ENCODE assay signal across 1 cellular context in genomic region chr20:25000268-25000801, GRCh38.
A peak's percentile ranks its signal among the peaks of the same experiment; 100 is the strongest.
TF ChIP-seq lines count a peak whose summit lies in the region.

No MANE protein-coding gene starts in this region.

TF ChIP-seq in HEK293, 187 proteins besides CTCF, POLR2A, EP300 and RAD21 (continued from another document):
- peak; percentile 20; the same call in 1 of the 2 replicates for TF ChIP-seq ZNF394 (tag by site-specific recombination; IDR thresholded peaks at IDR 0.05; ENCODE audit: borderline replicate concordance)
- TF ChIP-seq ZNF785 (tag by site-specific recombination; IDR thresholded peaks at IDR 0.05): no peak
- peak; percentile 59; the same call in 1 of the 2 replicates for TF ChIP-seq ZNF692 (tag by site-specific recombination; IDR thresholded peaks at IDR 0.05)
- TF ChIP-seq HOXA7 (CRISPR knock-in tag; IDR thresholded peaks at IDR 0.05; ENCODE audit: borderline replicate concordance): no peak
- TF ChIP-seq ZNF266 (tag by site-specific recombination; IDR thresholded peaks at IDR 0.05; ENCODE audit: low read depth): no peak
- TF ChIP-seq PATZ1 (tag by site-specific recombination; IDR thresholded peaks at IDR 0.05): no peak
- TF ChIP-seq ZNF623 (tag by site-specific recombination; IDR thresholded peaks at IDR 0.05): no peak
- TF ChIP-seq ZNF518A (tag by site-specific recombination; conservative IDR thresholded peaks at IDR 0.05; ENCODE audit: low read depth): no peak
- TF ChIP-seq ZNF513 (tag by site-specific recombination; IDR thresholded peaks at IDR 0.05): no peak
- TF ChIP-seq ZNF335 (tag by site-specific recombination; conservative IDR thresholded peaks at IDR 0.05): peak; percentile 74
- peak; percentile 44; the same call in 1 of the 2 replicates for TF ChIP-seq ZNF366 (tag by site-specific recombination; conservative IDR thresholded peaks at IDR 0.05)
- no peak for TF ChIP-seq ZNF791 (tag by site-specific recombination; IDR thresholded peaks at IDR 0.05)
- TF ChIP-seq ZBTB6 (tag by site-specific recombination; IDR thresholded peaks at IDR 0.05): no peak
- no peak for TF ChIP-seq SCRT2 (tag by site-specific recombination; IDR thresholded peaks at IDR 0.05)
- peak; percentile 65; the same call in 1 of the 2 replicates for TF ChIP-seq OSR2 (tag by site-specific recombination; IDR thresholded peaks at IDR 0.05)
- TF ChIP-seq ZNF132 (tag by site-specific recombination; IDR thresholded peaks at IDR 0.05; ENCODE audit: borderline replicate concordance): no peak
- TF ChIP-seq ZEB2 (tag by site-specific recombination; IDR thresholded peaks at IDR 0.05): 0 out of 2 replicates have a peak, but pooled peaks have one; percentile 43
TF ChIP-seq in HEK293: peak in this region for 13.
